Comparison of ENCODE assay signal across 1 cellular context in genomic region chr17:82848022-82848592, GRCh38.
TF ChIP-seq lines count a peak whose summit lies in the region.

No MANE protein-coding gene starts in this region.

TF ChIP-seq in HepG2, 621 proteins besides CTCF, POLR2A, EP300 and RAD21 (continued from another document and continues in another):
- TF ChIP-seq ZNF607 (CRISPR knock-in tag; IDR thresholded peaks at IDR 0.05; ENCODE audit: borderline replicate concordance) (no peak), ZNF10 (CRISPR knock-in tag; IDR thresholded peaks at IDR 0.05; ENCODE audit: borderline replicate concordance, low read depth) (no peak), ZFP82 (CRISPR knock-in tag; IDR thresholded peaks at IDR 0.05; ENCODE audit: borderline replicate concordance) (no peak), FOSL2 (CRISPR knock-in tag; IDR thresholded peaks at IDR 0.05) (no peak), ZNF616 (CRISPR knock-in tag; IDR thresholded peaks at IDR 0.05; ENCODE audit: low read depth) (no peak), NR3C1 (CRISPR knock-in tag; IDR thresholded peaks at IDR 0.05) (no peak), ZNF232 (CRISPR knock-in tag; IDR thresholded peaks at IDR 0.05; ENCODE audit: borderline replicate concordance) (no peak; the same call in 1 of the 2 replicates), ZZZ3 (CRISPR knock-in tag; IDR thresholded peaks at IDR 0.05; ENCODE audit: borderline replicate concordance) (no peak), ZNF34 (CRISPR knock-in tag; IDR thresholded peaks at IDR 0.05; ENCODE audit: borderline replicate concordance) (no peak), ZNF570 (CRISPR knock-in tag; IDR thresholded peaks at IDR 0.05; ENCODE audit: borderline replicate concordance) (no peak), ZBTB38 (CRISPR knock-in tag; IDR thresholded peaks at IDR 0.05) (peak; percentile 63; the same call in 1 of the 2 replicates), GABPA (IDR thresholded peaks at IDR 0.05; ENCODE audit: low read depth, low read length) (no peak), GABPA (CRISPR knock-in tag; IDR thresholded peaks at IDR 0.05; ENCODE audit: low read depth) (no peak), MXI1 (IDR thresholded peaks at IDR 0.05; ENCODE audit: borderline replicate concordance, low read depth, low read length) (0 out of 3 replicates have a peak, but pooled peaks have one; percentile 48), HOXD1 (CRISPR knock-in tag; IDR thresholded peaks at IDR 0.05) (0 out of 2 replicates have a peak, but pooled peaks have one; percentile 42), NFYB (CRISPR knock-in tag; IDR thresholded peaks at IDR 0.05) (peak; percentile 51), TBX3 (IDR thresholded peaks at IDR 0.05; ENCODE audit: borderline replicate concordance) (peak; percentile 53; the same call in 1 of the 2 replicates), DPF2 (CRISPR knock-in tag; IDR thresholded peaks at IDR 0.05; ENCODE audit: borderline replicate concordance, low read depth) (no peak), NAIF1 (CRISPR knock-in tag; IDR thresholded peaks at IDR 0.05; ENCODE audit: borderline replicate concordance) (no peak), ZNF746 (CRISPR knock-in tag; IDR thresholded peaks at IDR 0.05) (peak; percentile 77; the same call in 1 of the 2 replicates), KLF16 (CRISPR knock-in tag; IDR thresholded peaks at IDR 0.05) (no peak), TSC22D2 (CRISPR knock-in tag; IDR thresholded peaks at IDR 0.05; ENCODE audit: borderline replicate concordance) (no peak), SIX4 (CRISPR knock-in tag; IDR thresholded peaks at IDR 0.05) (peak; percentile 58; the same call in 1 of the 2 replicates), ZNF879 (CRISPR knock-in tag; IDR thresholded peaks at IDR 0.05) (no peak), HBP1 (CRISPR knock-in tag; IDR thresholded peaks at IDR 0.05; ENCODE audit: low read depth) (peak; percentile 84), AKAP8 (CRISPR knock-in tag; IDR thresholded peaks at IDR 0.05) (no peak), ZBTB7A (CRISPR knock-in tag; IDR thresholded peaks at IDR 0.05) (no peak), STAG1 (CRISPR knock-in tag; IDR thresholded peaks at IDR 0.05) (no peak), TFDP1 (CRISPR knock-in tag; IDR thresholded peaks at IDR 0.05; ENCODE audit: borderline replicate concordance) (peak; percentile 73; the same call in 1 of the 2 replicates), HNF1A (IDR thresholded peaks at IDR 0.05; ENCODE audit: low read depth) (no peak), HNF1A (CRISPR knock-in tag; IDR thresholded peaks at IDR 0.05; ENCODE audit: borderline replicate concordance) (no peak), ZNF160 (CRISPR knock-in tag; IDR thresholded peaks at IDR 0.05) (no peak), BRCA1 (CRISPR knock-in tag; IDR thresholded peaks at IDR 0.05) (no peak), DZIP1 (CRISPR knock-in tag; IDR thresholded peaks at IDR 0.05) (no peak), ZNF205 (CRISPR knock-in tag; IDR thresholded peaks at IDR 0.05) (peak; percentile 35; the same call in 1 of the 2 replicates), ZNF350 (CRISPR knock-in tag; IDR thresholded peaks at IDR 0.05; ENCODE audit: borderline replicate concordance, low read depth) (0 out of 2 replicates have a peak, but pooled peaks have one; percentile 59), GATA4 (IDR thresholded peaks at IDR 0.05; ENCODE audit: borderline replicate concordance, low read depth) (no peak), ERF (CRISPR knock-in tag; IDR thresholded peaks at IDR 0.05) (0 out of 2 replicates have a peak, but pooled peaks have one; percentile 22), GATAD1 (CRISPR knock-in tag; IDR thresholded peaks at IDR 0.05) (no peak), RXRA (CRISPR knock-in tag; IDR thresholded peaks at IDR 0.05) (0 out of 2 replicates have a peak, but pooled peaks have one; percentile 28)
- TF ChIP-seq, protein P1, sequence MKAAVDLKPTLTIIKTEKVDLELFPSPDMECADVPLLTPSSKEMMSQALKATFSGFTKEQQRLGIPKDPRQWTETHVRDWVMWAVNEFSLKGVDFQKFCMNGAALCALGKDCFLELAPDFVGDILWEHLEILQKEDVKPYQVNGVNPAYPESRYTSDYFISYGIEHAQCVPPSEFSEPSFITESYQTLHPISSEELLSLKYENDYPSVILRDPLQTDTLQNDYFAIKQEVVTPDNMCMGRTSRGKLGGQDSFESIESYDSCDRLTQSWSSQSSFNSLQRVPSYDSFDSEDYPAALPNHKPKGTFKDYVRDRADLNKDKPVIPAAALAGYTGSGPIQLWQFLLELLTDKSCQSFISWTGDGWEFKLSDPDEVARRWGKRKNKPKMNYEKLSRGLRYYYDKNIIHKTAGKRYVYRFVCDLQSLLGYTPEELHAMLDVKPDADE (CRISPR knock-in tag; IDR thresholded peaks at IDR 0.05) = no peak
- TF ChIP-seq, protein P2, sequence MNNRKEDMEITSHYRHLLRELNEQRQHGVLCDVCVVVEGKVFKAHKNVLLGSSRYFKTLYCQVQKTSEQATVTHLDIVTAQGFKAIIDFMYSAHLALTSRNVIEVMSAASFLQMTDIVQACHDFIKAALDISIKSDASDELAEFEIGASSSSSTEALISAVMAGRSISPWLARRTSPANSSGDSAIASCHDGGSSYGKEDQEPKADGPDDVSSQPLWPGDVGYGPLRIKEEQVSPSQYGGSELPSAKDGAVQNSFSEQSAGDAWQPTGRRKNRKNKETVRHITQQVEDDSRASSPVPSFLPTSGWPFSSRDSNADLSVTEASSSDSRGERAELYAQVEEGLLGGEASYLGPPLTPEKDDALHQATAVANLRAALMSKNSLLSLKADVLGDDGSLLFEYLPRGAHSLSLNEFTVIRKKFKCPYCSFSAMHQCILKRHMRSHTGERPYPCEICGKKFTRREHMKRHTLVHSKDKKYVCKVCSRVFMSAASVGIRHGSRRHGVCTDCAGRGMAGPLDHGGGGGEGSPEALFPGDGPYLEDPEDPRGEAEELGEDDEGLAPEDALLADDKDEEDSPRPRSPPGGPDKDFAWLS (CRISPR knock-in tag; IDR thresholded peaks at IDR 0.05; ENCODE audit: borderline replicate concordance) = no peak
- TF ChIP-seq, protein P3, sequence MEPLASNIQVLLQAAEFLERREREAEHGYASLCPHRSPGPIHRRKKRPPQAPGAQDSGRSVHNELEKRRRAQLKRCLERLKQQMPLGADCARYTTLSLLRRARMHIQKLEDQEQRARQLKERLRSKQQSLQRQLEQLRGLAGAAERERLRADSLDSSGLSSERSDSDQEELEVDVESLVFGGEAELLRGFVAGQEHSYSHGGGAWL (CRISPR knock-in tag; IDR thresholded peaks at IDR 0.05) = no peak
- TF ChIP-seq, protein P4, sequence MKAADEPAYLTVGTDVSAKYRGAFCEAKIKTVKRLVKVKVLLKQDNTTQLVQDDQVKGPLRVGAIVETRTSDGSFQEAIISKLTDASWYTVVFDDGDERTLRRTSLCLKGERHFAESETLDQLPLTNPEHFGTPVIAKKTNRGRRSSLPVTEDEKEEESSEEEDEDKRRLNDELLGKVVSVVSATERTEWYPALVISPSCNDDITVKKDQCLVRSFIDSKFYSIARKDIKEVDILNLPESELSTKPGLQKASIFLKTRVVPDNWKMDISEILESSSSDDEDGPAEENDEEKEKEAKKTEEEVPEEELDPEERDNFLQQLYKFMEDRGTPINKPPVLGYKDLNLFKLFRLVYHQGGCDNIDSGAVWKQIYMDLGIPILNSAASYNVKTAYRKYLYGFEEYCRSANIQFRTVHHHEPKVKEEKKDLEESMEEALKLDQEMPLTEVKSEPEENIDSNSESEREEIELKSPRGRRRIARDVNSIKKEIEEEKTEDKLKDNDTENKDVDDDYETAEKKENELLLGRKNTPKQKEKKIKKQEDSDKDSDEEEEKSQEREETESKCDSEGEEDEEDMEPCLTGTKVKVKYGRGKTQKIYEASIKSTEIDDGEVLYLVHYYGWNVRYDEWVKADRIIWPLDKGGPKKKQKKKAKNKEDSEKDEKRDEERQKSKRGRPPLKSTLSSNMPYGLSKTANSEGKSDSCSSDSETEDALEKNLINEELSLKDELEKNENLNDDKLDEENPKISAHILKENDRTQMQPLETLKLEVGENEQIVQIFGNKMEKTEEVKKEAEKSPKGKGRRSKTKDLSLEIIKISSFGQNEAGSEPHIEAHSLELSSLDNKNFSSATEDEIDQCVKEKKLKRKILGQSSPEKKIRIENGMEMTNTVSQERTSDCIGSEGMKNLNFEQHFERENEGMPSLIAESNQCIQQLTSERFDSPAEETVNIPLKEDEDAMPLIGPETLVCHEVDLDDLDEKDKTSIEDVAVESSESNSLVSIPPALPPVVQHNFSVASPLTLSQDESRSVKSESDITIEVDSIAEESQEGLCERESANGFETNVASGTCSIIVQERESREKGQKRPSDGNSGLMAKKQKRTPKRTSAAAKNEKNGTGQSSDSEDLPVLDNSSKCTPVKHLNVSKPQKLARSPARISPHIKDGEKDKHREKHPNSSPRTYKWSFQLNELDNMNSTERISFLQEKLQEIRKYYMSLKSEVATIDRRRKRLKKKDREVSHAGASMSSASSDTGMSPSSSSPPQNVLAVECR (CRISPR knock-in tag; IDR thresholded peaks at IDR 0.05; ENCODE audit: borderline replicate concordance) = peak; percentile 82; the same call in 1 of the 2 replicates
- TF ChIP-seq, protein P5, sequence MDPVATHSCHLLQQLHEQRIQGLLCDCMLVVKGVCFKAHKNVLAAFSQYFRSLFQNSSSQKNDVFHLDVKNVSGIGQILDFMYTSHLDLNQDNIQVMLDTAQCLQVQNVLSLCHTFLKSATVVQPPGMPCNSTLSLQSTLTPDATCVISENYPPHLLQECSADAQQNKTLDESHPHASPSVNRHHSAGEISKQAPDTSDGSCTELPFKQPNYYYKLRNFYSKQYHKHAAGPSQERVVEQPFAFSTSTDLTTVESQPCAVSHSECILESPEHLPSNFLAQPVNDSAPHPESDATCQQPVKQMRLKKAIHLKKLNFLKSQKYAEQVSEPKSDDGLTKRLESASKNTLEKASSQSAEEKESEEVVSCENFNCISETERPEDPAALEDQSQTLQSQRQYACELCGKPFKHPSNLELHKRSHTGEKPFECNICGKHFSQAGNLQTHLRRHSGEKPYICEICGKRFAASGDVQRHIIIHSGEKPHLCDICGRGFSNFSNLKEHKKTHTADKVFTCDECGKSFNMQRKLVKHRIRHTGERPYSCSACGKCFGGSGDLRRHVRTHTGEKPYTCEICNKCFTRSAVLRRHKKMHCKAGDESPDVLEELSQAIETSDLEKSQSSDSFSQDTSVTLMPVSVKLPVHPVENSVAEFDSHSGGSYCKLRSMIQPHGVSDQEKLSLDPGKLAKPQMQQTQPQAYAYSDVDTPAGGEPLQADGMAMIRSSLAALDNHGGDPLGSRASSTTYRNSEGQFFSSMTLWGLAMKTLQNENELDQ (CRISPR knock-in tag; IDR thresholded peaks at IDR 0.05; ENCODE audit: borderline replicate concordance) = no peak
